Comparison of ENCODE assay signal across 9 cellular contexts in genomic region chr10:91613411-91614253, GRCh38. TPM values are rescaled to one million over a fixed set of nuclear protein-coding genes. Genes with fewer than 3 reads are reported as not detected.
DNase-seq lines count a peak whose midpoint lies in the region; ATAC-seq and TF ChIP-seq lines count a peak whose summit lies in the region.
"Had no signal": no experiment of that assay in that cellular context is flagged by ENCODE, and none has a peak within 500 bp of the region (broad histone marks: within the 10 kb centered on the region; RNA-seq: fewer than 3 reads in every experiment).

No MANE protein-coding gene starts in this region.

- POLR2A ChIA-PET in MCF 10A (lab: Yijun Ruan, JAX) = interaction anchor here (0.8 to 2.2 kb wide), 9 partner anchors 8 to 26 kb away, joined by 3 to 7 read pairs (median 4); partner anchors contain the start of gene PPP1R3C

- no TSS peak for BruUV-seq in MCF 10A (replicated peaks; lab: Mats Ljungman, UMichigan)

- CTCF ChIA-PET in MCF 10A (lab: Yijun Ruan, JAX) = interaction anchor here (0.5 to 1.3 kb wide), 6 partner anchors 22 to 243 kb away, joined by 3 to 7 read pairs (median 3); no protein-coding TSS in a partner anchor

- peak; percentile 97 for DNase-seq in A172 (ENCODE audit: low spot score)
- peak; percentile 97 for DNase-seq in HT1080 (ENCODE audit: low read depth)
- peak; percentile 81 for DNase-seq in MCF 10A (ENCODE audit: unreplicated experiment)
- DNase-seq in GM20000 (ENCODE audit: low spot score) = no peak
- DNase-seq in stimulated activated CD4-positive, alpha-beta T cell treated with anti-CD3 and anti-CD28 coated beads, Interleukin-1b, Interleukin-23, amount 100 ng/mL, for 48 hours = no peak
- no peak for DNase-seq in activated naive CD8-positive, alpha-beta T cell treated with anti-CD3 and anti-CD28 coated beads, Interleukin-2, amount 50 U/mL, for 24 hours
- DNase-seq: CD4-positive, CD25-positive, alpha-beta regulatory T cell had no signal

- peaks cover 42% of the 10 kb centered on the region for H3K4me1 Mint-ChIP-seq in MCF 10A (ENCODE audit: insufficient read depth, unreplicated experiment)
- no peaks in the 10 kb centered on the region for H3K4me1 Mint-ChIP-seq in activated naive CD8-positive, alpha-beta T cell treated with anti-CD3 and anti-CD28 coated beads, Interleukin-2, amount 50 U/mL, for 24 hours
- H3K4me1 Mint-ChIP-seq: CD4-positive, CD25-positive, alpha-beta regulatory T cell had no signal

- H3K9me3 Mint-ChIP-seq in MCF 10A (ENCODE audit: unreplicated experiment) = no peaks in the 10 kb centered on the region
- no peaks in the 10 kb centered on the region for H3K9me3 Mint-ChIP-seq in activated naive CD8-positive, alpha-beta T cell treated with anti-CD3 and anti-CD28 coated beads, Interleukin-2, amount 50 U/mL, for 24 hours
- H3K9me3 Mint-ChIP-seq: CD4-positive, CD25-positive, alpha-beta regulatory T cell had no signal

- 90 to 96% methylated on average over 3 to 4 of the region's 4 CpGs for WGBS in mesodermal cell (ENCODE audit: insufficient coverage in 2 of 2), 2 experiments

- no peak for TF ChIP-seq CTCF in MCF 10A (IDR thresholded peaks at IDR 0.05; ENCODE audit: unreplicated experiment)
- TF ChIP-seq CTCF in GM20000 (IDR thresholded peaks at IDR 0.05; ENCODE audit: extremely low read depth, missing control alignments) = no peak

- H3K9me3 ChIP-seq in mesodermal cell (ENCODE audit: control insufficient read depth, low read length) = no peaks in the 10 kb centered on the region

- intact Hi-C loops in MCF 10A (cut with micrococcal nuclease) = no loop called here

- no peaks in the 10 kb centered on the region for H3K36me3 ChIP-seq in mesodermal cell (ENCODE audit: control insufficient read depth, insufficient read depth, low read length)

- no peaks in the 10 kb centered on the region for H3K36me3 Mint-ChIP-seq in MCF 10A (ENCODE audit: insufficient read depth, unreplicated experiment)
- no peaks in the 10 kb centered on the region for H3K36me3 Mint-ChIP-seq in activated naive CD8-positive, alpha-beta T cell treated with anti-CD3 and anti-CD28 coated beads, Interleukin-2, amount 50 U/mL, for 24 hours (ENCODE audit: low read depth)
- H3K36me3 Mint-ChIP-seq: CD4-positive, CD25-positive, alpha-beta regulatory T cell had no signal

- no peak overlapping the region for H3K4me3 ChIP-seq in mesodermal cell (ENCODE audit: extremely low read depth, insufficient read depth, low read length, poor library complexity, severe bottlenecking)

- peaks cover 31% of the 10 kb centered on the region for H3K4me1 ChIP-seq in mesodermal cell (ENCODE audit: control insufficient read depth, insufficient read depth, low read length, poor library complexity, severe bottlenecking)

- ATAC-seq in activated naive CD8-positive, alpha-beta T cell treated with anti-CD3 and anti-CD28 coated beads, Interleukin-2, amount 50 U/mL, for 24 hours = no peak
- no peak for ATAC-seq in HG02981 (IDR thresholded peaks at IDR 0.05; ENCODE audit: unreplicated experiment)

- no peaks in the 10 kb centered on the region for H3K27me3 Mint-ChIP-seq in MCF 10A (ENCODE audit: insufficient read depth, unreplicated experiment)
- peaks cover 14% of the 10 kb centered on the region for H3K27me3 Mint-ChIP-seq in activated naive CD8-positive, alpha-beta T cell treated with anti-CD3 and anti-CD28 coated beads, Interleukin-2, amount 50 U/mL, for 24 hours

- H3K27ac Mint-ChIP-seq in MCF 10A (ENCODE audit: low read depth, unreplicated experiment) = peak overlapping the region; percentile 94
- H3K27ac Mint-ChIP-seq in activated naive CD8-positive, alpha-beta T cell treated with anti-CD3 and anti-CD28 coated beads, Interleukin-2, amount 50 U/mL, for 24 hours = no peak overlapping the region
- H3K27ac Mint-ChIP-seq: CD4-positive, CD25-positive, alpha-beta regulatory T cell had no signal

- H3K27ac ChIP-seq in mesodermal cell (ENCODE audit: low read depth, low read length, severe bottlenecking) = peak overlapping the region; percentile 74

- no peak overlapping the region for H3K4me3 Mint-ChIP-seq in MCF 10A (ENCODE audit: unreplicated experiment)
- H3K4me3 Mint-ChIP-seq in activated naive CD8-positive, alpha-beta T cell treated with anti-CD3 and anti-CD28 coated beads, Interleukin-2, amount 50 U/mL, for 24 hours = no peak overlapping the region
- H3K4me3 Mint-ChIP-seq: CD4-positive, CD25-positive, alpha-beta regulatory T cell had no signal

RNA-seq across cellular contexts. Expression of gene PPP1R3C, which starts 19.2 kb away (rescaled TPM):
- 11.8 and 18.0 TPM in 2 replicates for total RNA-seq in A172 (2014; rRNA removed; shearing (Covaris generic))
- total RNA-seq in HT1080 (2014; rRNA removed; shearing (Covaris generic)) = 2.7 and 3.1 TPM in 2 replicates
- 1.3 and 1.8 TPM in 2 replicates for polyA plus RNA-seq in HT1080 (2015; cell fraction: cytosol; rRNA removed)
- polyA plus RNA-seq in HT1080 (2015; cell fraction: nucleus; rRNA removed) = 1.2 and 1.9 TPM in 2 replicates
- 0.30 and 0.47 TPM in 2 replicates for total RNA-seq in MCF 10A (2022)
- polyA plus RNA-seq in mesodermal cell (2013, experiment 1 of 2) = 0.77 TPM
- polyA plus RNA-seq in mesodermal cell (2013, experiment 2 of 2) = 0.76 TPM
- total RNA-seq: CD4-positive, CD25-positive, alpha-beta regulatory T cell had no signal
- polyA plus RNA-seq: CD4-positive, CD25-positive, alpha-beta regulatory T cell had no signal

Comparison
In these comparisons a context has a peak if more than half of its experiments do, and no peak if none do; other contexts are left out.
1. DNase-seq: peak in A172 (single experiment), HT1080 (single experiment) and MCF 10A (single experiment); none in GM20000 (single experiment), stimulated activated CD4-positive, alpha-beta T cell treated with anti-CD3 and anti-CD28 coated beads, Interleukin-1b, Interleukin-23, amount 100 ng/mL, for 48 hours (single experiment) and activated naive CD8-positive, alpha-beta T cell treated with anti-CD3 and anti-CD28 coated beads, Interleukin-2, amount 50 U/mL, for 24 hours (single experiment).